In the genomic region with DNA sequence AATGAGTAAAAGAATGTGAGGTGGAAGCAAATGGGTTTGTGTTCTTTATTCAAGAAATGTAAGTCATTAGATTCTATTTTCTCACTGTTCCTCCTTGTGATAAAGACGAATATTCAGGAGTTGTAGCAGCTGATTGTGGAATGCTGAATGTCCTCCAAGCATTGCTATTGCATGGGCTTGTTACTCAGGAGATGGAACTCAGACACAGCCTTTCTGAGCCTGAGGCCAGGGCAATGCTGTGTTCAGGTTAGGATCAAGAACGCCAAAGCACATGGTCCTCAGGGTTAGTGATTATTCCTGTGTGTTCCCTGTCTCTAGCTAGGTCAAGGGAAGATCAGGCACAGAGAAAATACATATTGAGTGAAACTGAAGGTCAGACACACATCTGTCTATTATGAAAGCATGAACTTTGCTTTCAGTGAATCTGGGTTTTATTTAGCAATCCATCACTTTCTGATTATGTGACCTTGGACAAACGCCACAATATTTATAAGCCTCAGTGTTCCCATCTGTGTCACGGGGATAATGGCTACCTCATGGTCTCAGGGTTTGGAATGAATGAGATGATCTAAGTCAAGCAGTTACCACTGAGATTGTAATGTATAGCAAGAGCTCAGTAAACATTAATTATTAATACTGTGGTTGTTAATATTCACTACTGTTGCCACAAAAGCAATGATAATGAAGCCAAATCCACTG, we compare ENCODE assay signal across 28 cellular contexts.
DNase-seq lines count a peak whose midpoint lies in the region; ATAC-seq, FAIRE-seq and TF ChIP-seq lines count a peak whose summit lies in the region.
"Had no signal": no experiment of that assay in that cellular context is flagged by ENCODE, and none has a peak within 500 bp of the region (broad histone marks: within the 10 kb centered on the region; RNA-seq: fewer than 3 reads in every experiment).

No MANE protein-coding gene starts in this region.

- intact Hi-C loops in HepG2 (cut with micrococcal nuclease; ENCODE audit: unreplicated experiment) (no loop called here), right lobe of liver (cut with DNase I) (no loop called here), uterus (cut with DNase I; ENCODE audit: low total_unique reads) (no loop called here)

- no peaks in the 10 kb centered on the region for H3K79me2 ChIP-seq in HepG2 (ENCODE audit: insufficient read depth, low read length)

- no peaks in the 10 kb centered on the region for H3K4me1 ChIP-seq in HepG2 (ENCODE audit: insufficient read depth, low read length)
- H3K4me1 ChIP-seq in right lobe of liver, result no peaks in the 10 kb centered on the region
- no peaks in the 10 kb centered on the region for H3K4me1 ChIP-seq in uterus
- H3K4me1 ChIP-seq: BLaER1, SJSA1 had no signal

- WGBS in HepG2 (ENCODE audit: low lambda C conversion rate), result 5% methylated on average over 4 of the region's 4 CpGs
- WGBS in right lobe of liver (ENCODE audit: insufficient coverage, low coverage, low lambda C conversion rate, missing lambda C conversion rate), result 44% methylated on average over 4 of the region's 4 CpGs

- no peak overlapping the region for H3K27ac Mint-ChIP-seq in HFFc6
- H3K27ac Mint-ChIP-seq: CD4-positive, CD25-positive, alpha-beta regulatory T cell had no signal

- H4K20me1 ChIP-seq in HepG2 (ENCODE audit: insufficient read depth, low read length), result no peaks in the 10 kb centered on the region
- H4K20me1 ChIP-seq: BLaER1 had no signal

- no peaks in the 10 kb centered on the region for H3K4me1 Mint-ChIP-seq in HFFc6 (ENCODE audit: low read depth)
- H3K4me1 Mint-ChIP-seq: CD4-positive, CD25-positive, alpha-beta regulatory T cell had no signal

- TF ChIP-seq POLR2A in HepG2 (IDR thresholded peaks at IDR 0.05; ENCODE audit: insufficient read depth in 1 of 2, low read depth in 2 of 2, low read length in 2 of 2) (no peak), right lobe of liver (IDR thresholded peaks at IDR 0.05) (no peak), uterus (IDR thresholded peaks at IDR 0.05) (no peak)

- H3K27me3 Mint-ChIP-seq in HFFc6 (ENCODE audit: insufficient read depth), result peaks cover 11% of the 10 kb centered on the region; the same call in 1 of the 2 replicates

- no peak overlapping the region for H3K27ac ChIP-seq in HepG2 (ENCODE audit: extremely low read length, insufficient read depth, low read length)
- no peak overlapping the region for H3K27ac ChIP-seq in right lobe of liver
- peak overlapping the region; percentile 22 to 41 for H3K27ac ChIP-seq in uterus
- H3K27ac ChIP-seq: BLaER1, PC-9, SJSA1 had no signal

- DNase-seq in HepG2 (ENCODE audit: low spot score), result no peak
- no peak for DNase-seq in right lobe of liver
- peak; percentile 53 for DNase-seq in epithelial cell of esophagus (ENCODE audit: low read depth)
- peak; percentile 12 for DNase-seq in medulla oblongata (ENCODE audit: extremely low spot score)
- peak in 1 of 2 donors; percentile 26 for DNase-seq in uterus
- DNase-seq in HFFc6, result no peak
- DNase-seq in LoVo (ENCODE audit: low spot score), result no peak
- no peak for DNase-seq in omental fat pad (ENCODE audit: low spot score)
- DNase-seq: 8988T; ACHN; CD4-positive, CD25-positive, alpha-beta regulatory T cell; DMS153; H7; IMR-90; KG1; NCI-H1092 treated with DMSO at 0.1 percent for 48 hours; NCI-H1436 treated with DMSO at 0.1 percent for 48 hours; NCI-H1930; NCI-H2107; NCI-H446; NCI-H524 treated with DMSO at 0.1 percent for 48 hours; NCI-H774; NK-92 treated with Interleukin-12 subunit alpha and Interleukin-12 subunit beta, amount 100 ng/mL, for 24 hours; PC-9 had no signal

- peak; percentile 39 for FAIRE-seq in HepG2 (lab: Jason Lieb, UNC)
- FAIRE-seq: GM18507 had no signal

- H3K36me3 ChIP-seq in HepG2 (replicated peaks in 1 of 2; ENCODE audit: control insufficient read depth in 1 of 2, insufficient read depth in 2 of 2, low read length in 2 of 2), result no peaks in the 10 kb centered on the region
- no peaks in the 10 kb centered on the region for H3K36me3 ChIP-seq in right lobe of liver
- no peaks in the 10 kb centered on the region for H3K36me3 ChIP-seq in uterus
- H3K36me3 ChIP-seq: BLaER1, SJSA1 had no signal

- no peak for TF ChIP-seq RAD21 in HepG2 (CRISPR knock-in tag; IDR thresholded peaks at IDR 0.05)

- no TSS peak for BruUV-seq in HepG2 (replicated peaks; lab: Mats Ljungman, UMichigan)

- no peak overlapping the region for H3K4me2 ChIP-seq in HepG2 (ENCODE audit: low read depth, low read length)
- H3K4me2 ChIP-seq: BLaER1, PC-9 had no signal

- H3K9me3 Mint-ChIP-seq in HFFc6, result no peaks in the 10 kb centered on the region

- H3K27me3 ChIP-seq in HepG2 (ENCODE audit: control insufficient read depth in 1 of 2, insufficient read depth in 2 of 2, low read length in 2 of 2) (no peaks in the 10 kb centered on the region), right lobe of liver (no peaks in the 10 kb centered on the region), uterus (no peaks in the 10 kb centered on the region)
- H3K27me3 ChIP-seq: BLaER1, SJSA1 had no signal

- H3K9me3 ChIP-seq in HepG2 (ENCODE audit: low read length) (no peaks in the 10 kb centered on the region), right lobe of liver (no peaks in the 10 kb centered on the region), uterus (no peaks in the 10 kb centered on the region)
- H3K9me3 ChIP-seq: BLaER1, SJSA1 had no signal

- H3K4me3 Mint-ChIP-seq in HFFc6, result no peak overlapping the region
- H3K4me3 Mint-ChIP-seq: CD4-positive, CD25-positive, alpha-beta regulatory T cell had no signal

- ATAC-seq in HepG2, result no peak
- ATAC-seq in right lobe of liver, result no peak
- no peak for ATAC-seq in omental fat pad (ENCODE audit: low FRiP score)
- ATAC-seq: Right ventricle myocardium inferior had no signal

- H3K4me3 ChIP-seq in HepG2 (replicated peaks in 1 of 3; ENCODE audit: insufficient read depth in 1 of 3, low read depth in 2 of 3, low read length in 3 of 3) (no peak overlapping the region), right lobe of liver (no peak overlapping the region), epithelial cell of esophagus (ENCODE audit: low read length) (no peak overlapping the region), uterus (no peak overlapping the region)
- H3K4me3 ChIP-seq: BLaER1, PC-9, SJSA1 had no signal

- in situ Hi-C loops in HepG2 (cut with HindIII; ENCODE audit: extremely low pct_ligation_motif_present, low pct_unique_long_range_greater_than_20kb), result no loop called here

- TF ChIP-seq EP300 in HepG2 (IDR thresholded peaks at IDR 0.05; ENCODE audit: low read depth in 2 of 2, low read length in 2 of 2), result no peak
- TF ChIP-seq EP300 in HepG2 (CRISPR knock-in tag; IDR thresholded peaks at IDR 0.05; ENCODE audit: borderline replicate concordance), result no peak

- H2AFZ ChIP-seq in HepG2 (ENCODE audit: low read length), result no peak overlapping the region
- H2AFZ ChIP-seq: PC-9 had no signal

- no peak overlapping the region for H3K9ac ChIP-seq in HepG2 (ENCODE audit: insufficient read depth, low read depth, low read length)
- H3K9ac ChIP-seq: BLaER1 had no signal

- no peak for TF ChIP-seq CTCF in HepG2 (CRISPR knock-in tag; IDR thresholded peaks at IDR 0.05)
- TF ChIP-seq CTCF in right lobe of liver (IDR thresholded peaks at IDR 0.05), result no peak
- no peak for TF ChIP-seq CTCF in epithelial cell of esophagus (IDR thresholded peaks at IDR 0.05; ENCODE audit: insufficient read depth, low read depth, low read length, missing control alignments)
- no peak for TF ChIP-seq CTCF in uterus (IDR thresholded peaks at IDR 0.05)
- TF ChIP-seq CTCF in HFFc6 (IDR thresholded peaks at IDR 0.05), result no peak
- TF ChIP-seq CTCF in omental fat pad (IDR thresholded peaks at IDR 0.05), result no peak

- POLR2A ChIA-PET in HepG2 (lab: Yijun Ruan, JAX), result no interaction called here

- no peaks in the 10 kb centered on the region for H3K36me3 Mint-ChIP-seq in HFFc6 (ENCODE audit: low read depth)
- H3K36me3 Mint-ChIP-seq: CD4-positive, CD25-positive, alpha-beta regulatory T cell had no signal

- CTCF ChIA-PET in HepG2 (lab: Yijun Ruan, JAX; ENCODE audit: low intra/inter-chr PET ratio, low total read pairs), result no interaction called here

TF ChIP-seq in HepG2, 621 proteins besides CTCF, POLR2A, EP300 and RAD21:
- TF ChIP-seq CBX2 (IDR thresholded peaks at IDR 0.05; ENCODE audit: low read depth, low read length) (no peak), CBX2 (CRISPR knock-in tag; IDR thresholded peaks at IDR 0.05; ENCODE audit: low read depth) (no peak), ZNF629 (CRISPR knock-in tag; conservative IDR thresholded peaks at IDR 0.05) (peak; percentile 69), ARNT (IDR thresholded peaks at IDR 0.05) (no peak)
- TF ChIP-seq, protein P1, sequence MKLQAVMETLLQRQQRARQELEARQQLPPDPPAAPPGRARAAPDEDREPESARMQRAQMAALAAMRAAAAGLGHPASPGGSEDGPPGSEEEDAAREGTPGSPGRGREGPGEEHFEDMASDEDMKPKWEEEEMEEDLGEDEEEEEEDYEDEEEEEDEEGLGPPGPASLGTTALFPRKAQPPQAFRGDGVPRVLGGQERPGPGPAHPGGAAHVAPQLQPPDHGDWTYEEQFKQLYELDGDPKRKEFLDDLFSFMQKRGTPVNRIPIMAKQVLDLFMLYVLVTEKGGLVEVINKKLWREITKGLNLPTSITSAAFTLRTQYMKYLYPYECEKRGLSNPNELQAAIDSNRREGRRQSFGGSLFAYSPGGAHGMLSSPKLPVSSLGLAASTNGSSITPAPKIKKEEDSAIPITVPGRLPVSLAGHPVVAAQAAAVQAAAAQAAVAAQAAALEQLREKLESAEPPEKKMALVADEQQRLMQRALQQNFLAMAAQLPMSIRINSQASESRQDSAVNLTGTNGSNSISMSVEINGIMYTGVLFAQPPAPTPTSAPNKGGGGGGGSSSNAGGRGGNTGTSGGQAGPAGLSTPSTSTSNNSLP (IDR thresholded peaks at IDR 0.05; ENCODE audit: low read depth, low read length), result peak; percentile 54; the same call in 1 of the 2 replicates
TF ChIP-seq in HepG2: peak in this region for 2.

Comparison
In these comparisons a context has a peak if more than half of its experiments do, and no peak if none do; other contexts are left out.
1. DNase-seq: peak in epithelial cell of esophagus (single experiment) and medulla oblongata (single experiment); none in HepG2 (single experiment), right lobe of liver (0 of 3), HFFc6 (single experiment), LoVo (single experiment) and omental fat pad (single experiment).
2. H3K27ac ChIP-seq: peak in uterus (2 of 2); none in HepG2 (single experiment) and right lobe of liver (0 of 3).